Comparison of ENCODE assay signal across 1 cellular context in the genomic region with DNA sequence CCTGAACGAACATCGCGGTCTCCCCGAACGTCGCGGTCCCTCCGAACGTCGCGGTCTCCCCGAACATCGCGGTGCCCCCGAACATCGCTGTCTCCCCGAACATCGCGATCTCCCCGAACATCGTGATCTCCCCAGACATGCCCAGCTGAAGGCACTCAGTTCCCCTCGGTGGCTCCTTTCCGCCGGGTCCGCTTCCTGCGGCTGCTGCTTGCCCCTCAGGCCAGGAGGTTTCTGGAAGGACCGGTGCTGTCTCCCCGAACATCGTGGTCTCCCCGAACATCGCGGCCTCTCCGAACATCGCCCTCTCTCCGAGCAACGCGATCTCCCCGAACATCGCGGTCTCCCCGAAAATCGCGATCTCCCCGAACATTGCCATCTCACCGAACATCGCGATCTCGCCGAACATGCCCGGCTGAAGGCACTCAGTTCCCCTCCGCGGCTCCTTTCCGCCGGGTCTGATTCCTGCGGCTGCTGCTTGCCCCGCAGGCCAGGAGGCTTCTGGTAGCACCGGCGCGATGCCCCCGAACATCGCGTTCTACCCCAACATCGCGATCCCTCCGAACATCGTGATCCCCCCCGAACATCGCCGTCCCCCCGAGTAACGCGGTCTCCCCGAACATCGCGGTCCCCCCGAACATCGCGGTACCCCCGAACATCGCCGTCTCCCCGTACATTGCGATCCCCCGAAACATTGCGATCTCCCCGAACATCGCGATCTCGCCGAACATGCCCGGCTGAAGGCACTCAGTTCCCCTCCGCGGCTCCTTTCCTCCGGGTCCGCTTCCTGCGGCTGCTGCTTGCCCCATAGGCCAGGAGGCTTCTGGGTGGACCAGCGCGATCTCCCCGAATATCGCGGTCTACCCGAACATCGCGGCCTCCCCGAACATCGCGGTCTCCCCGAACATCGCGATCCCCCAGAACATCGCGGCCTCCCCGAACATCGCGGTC.
A peak's percentile ranks its signal among the peaks of the same experiment; 100 is the strongest.
TF ChIP-seq lines count a peak whose summit lies in the region.

No MANE protein-coding gene starts in this region.

TF ChIP-seq in endothelial cell of umbilical vein, 7 proteins besides CTCF, POLR2A, EP300 and RAD21:
- TF ChIP-seq EZH2 (IDR thresholded peaks at IDR 0.05; ENCODE audit: borderline replicate concordance, low read depth, low read length, severe bottlenecking) (peak; percentile 100), POLR2AphosphoS5 (IDR thresholded peaks at IDR 0.05; ENCODE audit: insufficient read depth, low read depth, low read length) (no peak), GATA2 (IDR thresholded peaks at IDR 0.05; ENCODE audit: insufficient read depth, insufficient read length, low read depth, low read length) (no peak), MYC (IDR thresholded peaks at IDR 0.05; ENCODE audit: low read depth, low read length) (no peak), FOS (IDR thresholded peaks at IDR 0.05; ENCODE audit: borderline replicate concordance, insufficient read depth, low read length) (no peak)
